1 cellular context compared by ENCODE assay signal in the genomic region with DNA sequence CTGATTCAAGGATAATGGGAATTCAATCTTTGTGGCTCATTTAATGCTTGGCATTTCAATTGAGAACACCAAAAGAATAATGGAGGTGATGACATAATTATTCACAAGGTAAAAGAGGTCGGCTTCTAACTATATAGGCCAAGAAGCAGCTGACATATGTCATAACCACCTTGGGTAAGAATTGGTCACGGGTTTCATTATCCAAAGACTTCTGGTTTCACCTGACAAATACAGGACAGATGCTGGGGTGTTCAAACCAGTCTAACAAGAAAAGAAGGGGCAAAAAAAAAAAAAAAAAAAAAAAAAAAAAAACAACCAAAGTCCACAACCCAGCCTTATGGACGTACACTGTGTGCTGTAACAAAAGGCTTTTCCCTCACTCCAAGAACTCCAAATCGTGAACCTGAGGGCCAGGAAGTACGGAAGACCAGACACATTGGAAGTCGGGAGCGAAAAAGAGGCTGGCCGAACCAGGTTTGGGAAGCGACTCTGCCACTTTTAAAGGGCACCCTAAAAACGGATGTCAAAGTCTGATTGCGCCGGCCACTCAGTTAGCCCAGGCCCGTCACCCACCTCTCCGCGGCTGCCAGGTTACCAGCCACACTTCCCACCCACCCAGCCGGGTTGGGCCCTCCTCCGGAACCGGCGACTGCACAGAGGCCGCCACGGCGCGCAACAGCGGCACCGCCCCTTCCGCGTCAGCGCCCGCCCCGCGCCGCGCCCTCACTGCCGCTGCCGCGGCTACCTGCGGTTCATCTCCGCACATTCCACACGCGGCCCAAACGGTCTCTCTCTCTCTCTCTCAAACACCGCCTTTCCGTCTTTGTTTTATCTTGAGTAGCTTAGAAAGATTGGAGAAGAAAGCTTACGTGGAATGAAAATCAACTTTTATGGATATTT.
TF ChIP-seq lines count a peak whose summit lies in the region.

A gene with protein sequence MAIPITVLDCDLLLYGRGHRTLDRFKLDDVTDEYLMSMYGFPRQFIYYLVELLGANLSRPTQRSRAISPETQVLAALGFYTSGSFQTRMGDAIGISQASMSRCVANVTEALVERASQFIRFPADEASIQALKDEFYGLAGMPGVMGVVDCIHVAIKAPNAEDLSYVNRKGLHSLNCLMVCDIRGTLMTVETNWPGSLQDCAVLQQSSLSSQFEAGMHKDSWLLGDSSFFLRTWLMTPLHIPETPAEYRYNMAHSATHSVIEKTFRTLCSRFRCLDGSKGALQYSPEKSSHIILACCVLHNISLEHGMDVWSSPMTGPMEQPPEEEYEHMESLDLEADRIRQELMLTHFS (minus strand): TSS at position 677 of the 900 bp plus-strand sequence. CDS start 990 bp downstream, outside the sequence.

TF ChIP-seq in WTC11, 78 proteins besides CTCF, POLR2A, EP300 and RAD21 (continued from another document):
- TF ChIP-seq, protein P1, sequence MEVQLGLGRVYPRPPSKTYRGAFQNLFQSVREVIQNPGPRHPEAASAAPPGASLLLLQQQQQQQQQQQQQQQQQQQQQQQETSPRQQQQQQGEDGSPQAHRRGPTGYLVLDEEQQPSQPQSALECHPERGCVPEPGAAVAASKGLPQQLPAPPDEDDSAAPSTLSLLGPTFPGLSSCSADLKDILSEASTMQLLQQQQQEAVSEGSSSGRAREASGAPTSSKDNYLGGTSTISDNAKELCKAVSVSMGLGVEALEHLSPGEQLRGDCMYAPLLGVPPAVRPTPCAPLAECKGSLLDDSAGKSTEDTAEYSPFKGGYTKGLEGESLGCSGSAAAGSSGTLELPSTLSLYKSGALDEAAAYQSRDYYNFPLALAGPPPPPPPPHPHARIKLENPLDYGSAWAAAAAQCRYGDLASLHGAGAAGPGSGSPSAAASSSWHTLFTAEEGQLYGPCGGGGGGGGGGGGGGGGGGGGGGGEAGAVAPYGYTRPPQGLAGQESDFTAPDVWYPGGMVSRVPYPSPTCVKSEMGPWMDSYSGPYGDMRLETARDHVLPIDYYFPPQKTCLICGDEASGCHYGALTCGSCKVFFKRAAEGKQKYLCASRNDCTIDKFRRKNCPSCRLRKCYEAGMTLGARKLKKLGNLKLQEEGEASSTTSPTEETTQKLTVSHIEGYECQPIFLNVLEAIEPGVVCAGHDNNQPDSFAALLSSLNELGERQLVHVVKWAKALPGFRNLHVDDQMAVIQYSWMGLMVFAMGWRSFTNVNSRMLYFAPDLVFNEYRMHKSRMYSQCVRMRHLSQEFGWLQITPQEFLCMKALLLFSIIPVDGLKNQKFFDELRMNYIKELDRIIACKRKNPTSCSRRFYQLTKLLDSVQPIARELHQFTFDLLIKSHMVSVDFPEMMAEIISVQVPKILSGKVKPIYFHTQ (CRISPR knock-in tag; IDR thresholded peaks at IDR 0.05), result no peak
- TF ChIP-seq, protein P2, sequence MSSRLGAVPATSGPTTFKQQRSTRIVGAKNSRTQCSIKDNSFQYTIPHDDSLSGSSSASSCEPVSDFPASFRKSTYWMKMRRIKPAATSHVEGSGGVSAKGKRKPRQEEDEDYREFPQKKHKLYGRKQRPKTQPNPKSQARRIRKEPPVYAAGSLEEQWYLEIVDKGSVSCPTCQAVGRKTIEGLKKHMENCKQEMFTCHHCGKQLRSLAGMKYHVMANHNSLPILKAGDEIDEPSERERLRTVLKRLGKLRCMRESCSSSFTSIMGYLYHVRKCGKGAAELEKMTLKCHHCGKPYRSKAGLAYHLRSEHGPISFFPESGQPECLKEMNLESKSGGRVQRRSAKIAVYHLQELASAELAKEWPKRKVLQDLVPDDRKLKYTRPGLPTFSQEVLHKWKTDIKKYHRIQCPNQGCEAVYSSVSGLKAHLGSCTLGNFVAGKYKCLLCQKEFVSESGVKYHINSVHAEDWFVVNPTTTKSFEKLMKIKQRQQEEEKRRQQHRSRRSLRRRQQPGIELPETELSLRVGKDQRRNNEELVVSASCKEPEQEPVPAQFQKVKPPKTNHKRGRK (CRISPR knock-in tag; IDR thresholded peaks at IDR 0.05; ENCODE audit: borderline replicate concordance), result no peak
- TF ChIP-seq, protein P3, sequence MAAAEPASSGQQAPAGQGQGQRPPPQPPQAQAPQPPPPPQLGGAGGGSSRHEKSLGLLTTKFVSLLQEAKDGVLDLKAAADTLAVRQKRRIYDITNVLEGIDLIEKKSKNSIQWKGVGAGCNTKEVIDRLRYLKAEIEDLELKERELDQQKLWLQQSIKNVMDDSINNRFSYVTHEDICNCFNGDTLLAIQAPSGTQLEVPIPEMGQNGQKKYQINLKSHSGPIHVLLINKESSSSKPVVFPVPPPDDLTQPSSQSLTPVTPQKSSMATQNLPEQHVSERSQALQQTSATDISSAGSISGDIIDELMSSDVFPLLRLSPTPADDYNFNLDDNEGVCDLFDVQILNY (CRISPR knock-in tag; IDR thresholded peaks at IDR 0.05), result peak; percentile 87
- TF ChIP-seq, protein P4, sequence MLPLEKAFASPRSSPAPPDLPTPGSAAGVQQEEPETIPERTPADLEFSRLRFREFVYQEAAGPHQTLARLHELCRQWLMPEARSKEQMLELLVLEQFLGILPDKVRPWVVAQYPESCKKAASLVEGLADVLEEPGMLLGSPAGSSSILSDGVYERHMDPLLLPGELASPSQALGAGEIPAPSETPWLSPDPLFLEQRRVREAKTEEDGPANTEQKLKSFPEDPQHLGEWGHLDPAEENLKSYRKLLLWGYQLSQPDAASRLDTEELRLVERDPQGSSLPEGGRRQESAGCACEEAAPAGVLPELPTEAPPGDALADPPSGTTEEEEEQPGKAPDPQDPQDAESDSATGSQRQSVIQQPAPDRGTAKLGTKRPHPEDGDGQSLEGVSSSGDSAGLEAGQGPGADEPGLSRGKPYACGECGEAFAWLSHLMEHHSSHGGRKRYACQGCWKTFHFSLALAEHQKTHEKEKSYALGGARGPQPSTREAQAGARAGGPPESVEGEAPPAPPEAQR (CRISPR knock-in tag; IDR thresholded peaks at IDR 0.05), result no peak
- TF ChIP-seq CREM (CRISPR knock-in tag; IDR thresholded peaks at IDR 0.05) (no peak), FOXK1 (CRISPR knock-in tag; IDR thresholded peaks at IDR 0.05) (peak; percentile 92), ZNF121 (CRISPR knock-in tag; IDR thresholded peaks at IDR 0.05) (no peak), ZNF423 (CRISPR knock-in tag; IDR thresholded peaks at IDR 0.05) (no peak), SP1 (CRISPR knock-in tag; conservative IDR thresholded peaks at IDR 0.05) (peak; percentile 96)
- TF ChIP-seq, protein P5, sequence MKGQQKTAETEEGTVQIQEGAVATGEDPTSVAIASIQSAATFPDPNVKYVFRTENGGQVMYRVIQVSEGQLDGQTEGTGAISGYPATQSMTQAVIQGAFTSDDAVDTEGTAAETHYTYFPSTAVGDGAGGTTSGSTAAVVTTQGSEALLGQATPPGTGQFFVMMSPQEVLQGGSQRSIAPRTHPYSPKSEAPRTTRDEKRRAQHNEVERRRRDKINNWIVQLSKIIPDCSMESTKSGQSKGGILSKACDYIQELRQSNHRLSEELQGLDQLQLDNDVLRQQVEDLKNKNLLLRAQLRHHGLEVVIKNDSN (CRISPR knock-in tag; IDR thresholded peaks at IDR 0.05), result no peak
- TF ChIP-seq, protein P6, sequence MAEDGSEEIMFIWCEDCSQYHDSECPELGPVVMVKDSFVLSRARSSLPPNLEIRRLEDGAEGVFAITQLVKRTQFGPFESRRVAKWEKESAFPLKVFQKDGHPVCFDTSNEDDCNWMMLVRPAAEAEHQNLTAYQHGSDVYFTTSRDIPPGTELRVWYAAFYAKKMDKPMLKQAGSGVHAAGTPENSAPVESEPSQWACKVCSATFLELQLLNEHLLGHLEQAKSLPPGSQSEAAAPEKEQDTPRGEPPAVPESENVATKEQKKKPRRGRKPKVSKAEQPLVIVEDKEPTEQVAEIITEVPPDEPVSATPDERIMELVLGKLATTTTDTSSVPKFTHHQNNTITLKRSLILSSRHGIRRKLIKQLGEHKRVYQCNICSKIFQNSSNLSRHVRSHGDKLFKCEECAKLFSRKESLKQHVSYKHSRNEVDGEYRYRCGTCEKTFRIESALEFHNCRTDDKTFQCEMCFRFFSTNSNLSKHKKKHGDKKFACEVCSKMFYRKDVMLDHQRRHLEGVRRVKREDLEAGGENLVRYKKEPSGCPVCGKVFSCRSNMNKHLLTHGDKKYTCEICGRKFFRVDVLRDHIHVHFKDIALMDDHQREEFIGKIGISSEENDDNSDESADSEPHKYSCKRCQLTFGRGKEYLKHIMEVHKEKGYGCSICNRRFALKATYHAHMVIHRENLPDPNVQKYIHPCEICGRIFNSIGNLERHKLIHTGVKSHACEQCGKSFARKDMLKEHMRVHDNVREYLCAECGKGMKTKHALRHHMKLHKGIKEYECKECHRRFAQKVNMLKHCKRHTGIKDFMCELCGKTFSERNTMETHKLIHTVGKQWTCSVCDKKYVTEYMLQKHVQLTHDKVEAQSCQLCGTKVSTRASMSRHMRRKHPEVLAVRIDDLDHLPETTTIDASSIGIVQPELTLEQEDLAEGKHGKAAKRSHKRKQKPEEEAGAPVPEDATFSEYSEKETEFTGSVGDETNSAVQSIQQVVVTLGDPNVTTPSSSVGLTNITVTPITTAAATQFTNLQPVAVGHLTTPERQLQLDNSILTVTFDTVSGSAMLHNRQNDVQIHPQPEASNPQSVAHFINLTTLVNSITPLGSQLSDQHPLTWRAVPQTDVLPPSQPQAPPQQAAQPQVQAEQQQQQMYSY (CRISPR knock-in tag; IDR thresholded peaks at IDR 0.05), result peak; percentile 15; the same call in 1 of the 2 replicates
- TF ChIP-seq, protein P7, sequence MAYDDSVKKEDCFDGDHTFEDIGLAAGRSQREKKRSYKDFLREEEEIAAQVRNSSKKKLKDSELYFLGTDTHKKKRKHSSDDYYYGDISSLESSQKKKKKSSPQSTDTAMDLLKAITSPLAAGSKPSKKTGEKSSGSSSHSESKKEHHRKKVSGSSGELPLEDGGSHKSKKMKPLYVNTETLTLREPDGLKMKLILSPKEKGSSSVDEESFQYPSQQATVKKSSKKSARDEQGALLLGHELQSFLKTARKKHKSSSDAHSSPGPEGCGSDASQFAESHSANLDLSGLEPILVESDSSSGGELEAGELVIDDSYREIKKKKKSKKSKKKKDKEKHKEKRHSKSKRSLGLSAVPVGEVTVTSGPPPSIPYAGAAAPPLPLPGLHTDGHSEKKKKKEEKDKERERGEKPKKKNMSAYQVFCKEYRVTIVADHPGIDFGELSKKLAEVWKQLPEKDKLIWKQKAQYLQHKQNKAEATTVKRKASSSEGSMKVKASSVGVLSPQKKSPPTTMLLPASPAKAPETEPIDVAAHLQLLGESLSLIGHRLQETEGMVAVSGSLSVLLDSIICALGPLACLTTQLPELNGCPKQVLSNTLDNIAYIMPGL (CRISPR knock-in tag; IDR thresholded peaks at IDR 0.05), result no peak
